Comparison of ENCODE assay signal across 15 cellular contexts in genomic region chr9:133572821-133573361, GRCh38. TPM values are rescaled to one million over a fixed set of nuclear protein-coding genes. Genes with fewer than 3 reads are reported as not detected.
DNase-seq lines count a peak whose midpoint lies in the region.
"Had no signal": no experiment of that assay in that cellular context is flagged by ENCODE, and none has a peak within 500 bp of the region (broad histone marks: within the 10 kb centered on the region; RNA-seq: fewer than 3 reads in every experiment).

No MANE protein-coding gene starts in this region.

- no peak overlapping the region for H3K4me3 ChIP-seq in BLaER1 treated with 17β-estradiol and CSF1 and Interleukin-3, amounts not matched to agents 10 nM and 100 nM
- no peak overlapping the region for H3K4me3 ChIP-seq in Karpas-422 (ENCODE audit: low read length)

- H3K9me2 ChIP-seq in Karpas-422 (replicated peaks; ENCODE audit: insufficient read depth, low read length) = no peaks in the 10 kb centered on the region

- H3K4me2 ChIP-seq in BLaER1 treated with 17β-estradiol and CSF1 and Interleukin-3, amounts not matched to agents 10 nM and 100 nM = peak overlapping the region in 10 of 11 experiments; percentile 7 to 99 (median 94); a peak in 17 of 22 replicates
- H3K4me2 ChIP-seq in Karpas-422 (ENCODE audit: low read depth, low read length, poor library complexity, severe bottlenecking) = no peak overlapping the region
- H3K4me2 ChIP-seq: KMS-11 had no signal

- no peak overlapping the region for H2AFZ ChIP-seq in Karpas-422 (ENCODE audit: low read length)

- H3K4me1 ChIP-seq in BLaER1 treated with 17β-estradiol and CSF1 and Interleukin-3, amounts not matched to agents 10 nM and 100 nM = peaks cover 27 to 97% (median 82%) of the 10 kb centered on the region in 10 experiments
- H3K4me1 ChIP-seq in Karpas-422 (ENCODE audit: low read length) = no peaks in the 10 kb centered on the region

- H3K79me2 ChIP-seq in Karpas-422 (ENCODE audit: low read length) = no peaks in the 10 kb centered on the region

- H3K36me3 ChIP-seq in BLaER1 treated with 17β-estradiol and CSF1 and Interleukin-3, amounts not matched to agents 10 nM and 100 nM = no peaks in the 10 kb centered on the region
- no peaks in the 10 kb centered on the region for H3K36me3 ChIP-seq in Karpas-422 (ENCODE audit: insufficient read depth, low read length)

- peak; percentile 36 to 74 for DNase-seq in NCI-H446 (lab: John Stamatoyannopoulos, UW)
- DNase-seq in globus pallidus (ENCODE audit: low spot score) = peak; percentile 91
- DNase-seq in occipital lobe (lab: John Stamatoyannopoulos, UW) = peak; percentile 73
- DNase-seq in islet precursor cell = no peak
- DNase-seq in NCI-H748 treated with DMSO at 0.1 percent for 48 hours (lab: John Stamatoyannopoulos, UW) = no peak
- no peak for DNase-seq in NCI-H510A (lab: John Stamatoyannopoulos, UW)
- no peak for DNase-seq in Karpas-422
- DNase-seq: activated CD4-positive, alpha-beta memory T cell treated with anti-CD3 and anti-CD28 coated beads, Interleukin-2, amount 10 ng/mL, durations not matched to agents 7 days and 5 days; activated naive CD8-positive, alpha-beta T cell treated with anti-CD3 and anti-CD28 coated beads, Interleukin-2, amount 10 ng/mL, durations not matched to agents 7 days and 5 days; GOT3; NCI-H526 treated with DMSO at 0.1 percent for 48 hours; stimulated activated CD4-positive, alpha-beta T cell treated with anti-CD3 and anti-CD28 coated beads, Interleukin-12 subunit alpha, Interleukin-12 subunit beta, amount 100 ng/mL, for 4 hours had no signal

- H3K27ac ChIP-seq in BLaER1 treated with 17β-estradiol and CSF1 and Interleukin-3, amounts not matched to agents 10 nM and 100 nM = peak overlapping the region in 3 of 11 experiments; percentile 10 to 55 (median 44); a peak in 4 of 22 replicates
- no peak overlapping the region for H3K27ac ChIP-seq in Karpas-422 (ENCODE audit: low read length)
- H3K27ac ChIP-seq: KMS-11 had no signal

- H3K27me3 ChIP-seq in BLaER1 treated with 17β-estradiol and CSF1 and Interleukin-3, amounts not matched to agents 10 nM and 100 nM = peaks cover 0 to 64% (median 5%) of the 10 kb centered on the region in 11 experiments; a peak in 15 of 22 replicates
- H3K27me3 ChIP-seq in Karpas-422 (ENCODE audit: low read length) = no peaks in the 10 kb centered on the region

- peak overlapping the region in 3 of 11 experiments; percentile 26 to 51 (median 34); a peak in 2 of 22 replicates for H3K9ac ChIP-seq in BLaER1 treated with 17β-estradiol and CSF1 and Interleukin-3, amounts not matched to agents 10 nM and 100 nM
- H3K9ac ChIP-seq in Karpas-422 (ENCODE audit: low read length) = no peak overlapping the region
- H3K9ac ChIP-seq: KMS-11 had no signal

- H3K9me3 ChIP-seq in BLaER1 treated with 17β-estradiol and CSF1 and Interleukin-3, amounts not matched to agents 10 nM and 100 nM (replicated peaks in 1 of 11) = no peaks in the 10 kb centered on the region
- H3K9me3 ChIP-seq in Karpas-422 (ENCODE audit: low read length) = no peaks in the 10 kb centered on the region

- peaks cover 0 to 38% (median 0%) of the 10 kb centered on the region in 11 experiments; a peak in 3 of 22 replicates for H4K20me1 ChIP-seq in BLaER1 treated with 17β-estradiol and CSF1 and Interleukin-3, amounts not matched to agents 10 nM and 100 nM
- H4K20me1 ChIP-seq in Karpas-422 (ENCODE audit: insufficient read depth, low read depth, low read length) = no peaks in the 10 kb centered on the region

RNA-seq across cellular contexts. Expression of gene FAM163B, which starts 36.3 kb away (rescaled TPM):
- total RNA-seq in occipital lobe = 16.5 TPM
- not detected in 2 replicates for total RNA-seq in Karpas-422 (2014; rRNA removed; shearing (Covaris generic); ENCODE audit: low replicate concordance)
- total RNA-seq: activated CD4-positive, alpha-beta memory T cell treated with anti-CD3 and anti-CD28 coated beads, Interleukin-2, amount 10 ng/mL, durations not matched to agents 7 days and 5 days; activated naive CD8-positive, alpha-beta T cell treated with anti-CD3 and anti-CD28 coated beads, Interleukin-2, amount 10 ng/mL, durations not matched to agents 7 days and 5 days; T-helper 1 cell treated with Interleukin-12 subunit alpha and Interleukin-12 subunit beta and Interleukin-4 antibody, amounts not matched to agents 30 ng/mL and 1 ng/mL, for 36 hours had no signal

RNA-seq across cellular contexts. Expression of gene ADAMTSL2, which starts 38.4 kb away (rescaled TPM):
- 3.3 TPM for total RNA-seq in occipital lobe
- total RNA-seq in Karpas-422 (2014; rRNA removed; shearing (Covaris generic); ENCODE audit: low replicate concordance) = not detected in 2 replicates
- total RNA-seq: activated CD4-positive, alpha-beta memory T cell treated with anti-CD3 and anti-CD28 coated beads, Interleukin-2, amount 10 ng/mL, durations not matched to agents 7 days and 5 days; T-helper 1 cell treated with Interleukin-12 subunit alpha and Interleukin-12 subunit beta and Interleukin-4 antibody, amounts not matched to agents 30 ng/mL and 1 ng/mL, for 36 hours had no signal

RNA-seq across cellular contexts. Expression of gene MYMK, which starts 48.1 kb away (rescaled TPM):
- total RNA-seq in occipital lobe = not detected
- total RNA-seq in Karpas-422 (2014; rRNA removed; shearing (Covaris generic); ENCODE audit: low replicate concordance) = not detected in 2 replicates
- total RNA-seq: activated CD4-positive, alpha-beta memory T cell treated with anti-CD3 and anti-CD28 coated beads, Interleukin-2, amount 10 ng/mL, durations not matched to agents 7 days and 5 days; activated naive CD8-positive, alpha-beta T cell treated with anti-CD3 and anti-CD28 coated beads, Interleukin-2, amount 10 ng/mL, durations not matched to agents 7 days and 5 days; T-helper 1 cell treated with Interleukin-12 subunit alpha and Interleukin-12 subunit beta and Interleukin-4 antibody, amounts not matched to agents 30 ng/mL and 1 ng/mL, for 36 hours had no signal

Comparison
In these comparisons a context has a peak if more than half of its experiments do, and no peak if none do; other contexts are left out.
1. DNase-seq: peak in NCI-H446 (2 of 2), globus pallidus (single experiment) and occipital lobe (single experiment); none in islet precursor cell (single experiment), NCI-H748 treated with DMSO at 0.1 percent for 48 hours (single experiment), NCI-H510A (single experiment) and Karpas-422 (single experiment).
2. RNA of gene FAM163B, which starts 36.3 kb away (total RNA-seq): 16.5 TPM in occipital lobe (single experiment); not detected in Karpas-422; every median in the first group is over 10 times any median in the second.